Comparison of ENCODE assay signal across 1 cellular context in the genomic region with DNA sequence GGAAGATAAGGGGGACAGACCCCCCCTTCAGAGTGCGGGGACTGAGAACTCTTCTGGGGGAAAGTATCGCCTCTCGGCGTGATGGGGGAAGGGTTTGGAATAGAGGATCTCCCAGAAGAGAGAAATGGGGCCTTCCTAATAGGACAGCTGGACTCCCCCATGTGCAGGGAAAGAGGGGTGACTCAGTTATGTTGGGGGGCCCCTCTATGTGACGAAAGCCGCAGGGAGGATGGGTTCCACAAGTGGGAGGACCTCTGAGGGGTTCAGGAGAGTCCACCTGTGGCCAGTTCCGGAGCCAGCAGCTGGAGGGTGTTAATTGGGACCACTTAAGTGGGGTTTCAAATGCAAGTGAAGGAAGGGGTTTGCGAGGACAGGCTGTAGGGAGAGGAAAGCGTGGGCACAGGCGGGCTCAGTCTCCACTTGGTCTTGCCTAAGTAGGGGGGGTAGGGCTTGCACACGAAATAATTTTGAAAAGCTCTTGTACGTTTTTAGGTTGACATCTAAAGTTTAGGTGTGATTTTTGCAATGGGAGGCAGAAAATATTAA.
TF ChIP-seq lines count a peak whose summit lies in the region.

No MANE protein-coding gene starts in this region.

TF ChIP-seq in liver, 16 proteins besides CTCF, POLR2A, EP300 and RAD21:
- TF ChIP-seq, protein P1, sequence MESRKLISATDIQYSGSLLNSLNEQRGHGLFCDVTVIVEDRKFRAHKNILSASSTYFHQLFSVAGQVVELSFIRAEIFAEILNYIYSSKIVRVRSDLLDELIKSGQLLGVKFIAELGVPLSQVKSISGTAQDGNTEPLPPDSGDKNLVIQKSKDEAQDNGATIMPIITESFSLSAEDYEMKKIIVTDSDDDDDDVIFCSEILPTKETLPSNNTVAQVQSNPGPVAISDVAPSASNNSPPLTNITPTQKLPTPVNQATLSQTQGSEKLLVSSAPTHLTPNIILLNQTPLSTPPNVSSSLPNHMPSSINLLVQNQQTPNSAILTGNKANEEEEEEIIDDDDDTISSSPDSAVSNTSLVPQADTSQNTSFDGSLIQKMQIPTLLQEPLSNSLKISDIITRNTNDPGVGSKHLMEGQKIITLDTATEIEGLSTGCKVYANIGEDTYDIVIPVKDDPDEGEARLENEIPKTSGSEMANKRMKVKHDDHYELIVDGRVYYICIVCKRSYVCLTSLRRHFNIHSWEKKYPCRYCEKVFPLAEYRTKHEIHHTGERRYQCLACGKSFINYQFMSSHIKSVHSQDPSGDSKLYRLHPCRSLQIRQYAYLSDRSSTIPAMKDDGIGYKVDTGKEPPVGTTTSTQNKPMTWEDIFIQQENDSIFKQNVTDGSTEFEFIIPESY (IDR thresholded peaks at IDR 0.05): no peak
- no peak for TF ChIP-seq JUND (IDR thresholded peaks at IDR 0.05)
- TF ChIP-seq, protein P2, sequence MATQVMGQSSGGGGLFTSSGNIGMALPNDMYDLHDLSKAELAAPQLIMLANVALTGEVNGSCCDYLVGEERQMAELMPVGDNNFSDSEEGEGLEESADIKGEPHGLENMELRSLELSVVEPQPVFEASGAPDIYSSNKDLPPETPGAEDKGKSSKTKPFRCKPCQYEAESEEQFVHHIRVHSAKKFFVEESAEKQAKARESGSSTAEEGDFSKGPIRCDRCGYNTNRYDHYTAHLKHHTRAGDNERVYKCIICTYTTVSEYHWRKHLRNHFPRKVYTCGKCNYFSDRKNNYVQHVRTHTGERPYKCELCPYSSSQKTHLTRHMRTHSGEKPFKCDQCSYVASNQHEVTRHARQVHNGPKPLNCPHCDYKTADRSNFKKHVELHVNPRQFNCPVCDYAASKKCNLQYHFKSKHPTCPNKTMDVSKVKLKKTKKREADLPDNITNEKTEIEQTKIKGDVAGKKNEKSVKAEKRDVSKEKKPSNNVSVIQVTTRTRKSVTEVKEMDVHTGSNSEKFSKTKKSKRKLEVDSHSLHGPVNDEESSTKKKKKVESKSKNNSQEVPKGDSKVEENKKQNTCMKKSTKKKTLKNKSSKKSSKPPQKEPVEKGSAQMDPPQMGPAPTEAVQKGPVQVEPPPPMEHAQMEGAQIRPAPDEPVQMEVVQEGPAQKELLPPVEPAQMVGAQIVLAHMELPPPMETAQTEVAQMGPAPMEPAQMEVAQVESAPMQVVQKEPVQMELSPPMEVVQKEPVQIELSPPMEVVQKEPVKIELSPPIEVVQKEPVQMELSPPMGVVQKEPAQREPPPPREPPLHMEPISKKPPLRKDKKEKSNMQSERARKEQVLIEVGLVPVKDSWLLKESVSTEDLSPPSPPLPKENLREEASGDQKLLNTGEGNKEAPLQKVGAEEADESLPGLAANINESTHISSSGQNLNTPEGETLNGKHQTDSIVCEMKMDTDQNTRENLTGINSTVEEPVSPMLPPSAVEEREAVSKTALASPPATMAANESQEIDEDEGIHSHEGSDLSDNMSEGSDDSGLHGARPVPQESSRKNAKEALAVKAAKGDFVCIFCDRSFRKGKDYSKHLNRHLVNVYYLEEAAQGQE (IDR thresholded peaks at IDR 0.05): no peak
- no peak for TF ChIP-seq RXRA (IDR thresholded peaks at IDR 0.05)
- TF ChIP-seq SP1 (IDR thresholded peaks at IDR 0.05): no peak
- TF ChIP-seq YY1 (IDR thresholded peaks at IDR 0.05): no peak
- TF ChIP-seq, protein P3, sequence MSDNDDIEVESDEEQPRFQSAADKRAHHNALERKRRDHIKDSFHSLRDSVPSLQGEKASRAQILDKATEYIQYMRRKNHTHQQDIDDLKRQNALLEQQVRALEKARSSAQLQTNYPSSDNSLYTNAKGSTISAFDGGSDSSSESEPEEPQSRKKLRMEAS (IDR thresholded peaks at IDR 0.05): no peak
- TF ChIP-seq, protein P4, sequence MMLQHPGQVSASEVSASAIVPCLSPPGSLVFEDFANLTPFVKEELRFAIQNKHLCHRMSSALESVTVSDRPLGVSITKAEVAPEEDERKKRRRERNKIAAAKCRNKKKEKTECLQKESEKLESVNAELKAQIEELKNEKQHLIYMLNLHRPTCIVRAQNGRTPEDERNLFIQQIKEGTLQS (IDR thresholded peaks at IDR 0.05): no peak
- TF ChIP-seq HNF4A (conservative IDR thresholded peaks at IDR 0.05): no peak
- no peak for TF ChIP-seq GABPA (IDR thresholded peaks at IDR 0.05 in 1 of 2, conservative IDR thresholded peaks at IDR 0.05 in 1 of 2)
- TF ChIP-seq FOXA2 (IDR thresholded peaks at IDR 0.05): no peak
- no peak for TF ChIP-seq FOXA1 (IDR thresholded peaks at IDR 0.05)
- no peak for TF ChIP-seq TAF1 (conservative IDR thresholded peaks at IDR 0.05)
- TF ChIP-seq HNF4G (IDR thresholded peaks at IDR 0.05): no peak
